In the genomic region with DNA sequence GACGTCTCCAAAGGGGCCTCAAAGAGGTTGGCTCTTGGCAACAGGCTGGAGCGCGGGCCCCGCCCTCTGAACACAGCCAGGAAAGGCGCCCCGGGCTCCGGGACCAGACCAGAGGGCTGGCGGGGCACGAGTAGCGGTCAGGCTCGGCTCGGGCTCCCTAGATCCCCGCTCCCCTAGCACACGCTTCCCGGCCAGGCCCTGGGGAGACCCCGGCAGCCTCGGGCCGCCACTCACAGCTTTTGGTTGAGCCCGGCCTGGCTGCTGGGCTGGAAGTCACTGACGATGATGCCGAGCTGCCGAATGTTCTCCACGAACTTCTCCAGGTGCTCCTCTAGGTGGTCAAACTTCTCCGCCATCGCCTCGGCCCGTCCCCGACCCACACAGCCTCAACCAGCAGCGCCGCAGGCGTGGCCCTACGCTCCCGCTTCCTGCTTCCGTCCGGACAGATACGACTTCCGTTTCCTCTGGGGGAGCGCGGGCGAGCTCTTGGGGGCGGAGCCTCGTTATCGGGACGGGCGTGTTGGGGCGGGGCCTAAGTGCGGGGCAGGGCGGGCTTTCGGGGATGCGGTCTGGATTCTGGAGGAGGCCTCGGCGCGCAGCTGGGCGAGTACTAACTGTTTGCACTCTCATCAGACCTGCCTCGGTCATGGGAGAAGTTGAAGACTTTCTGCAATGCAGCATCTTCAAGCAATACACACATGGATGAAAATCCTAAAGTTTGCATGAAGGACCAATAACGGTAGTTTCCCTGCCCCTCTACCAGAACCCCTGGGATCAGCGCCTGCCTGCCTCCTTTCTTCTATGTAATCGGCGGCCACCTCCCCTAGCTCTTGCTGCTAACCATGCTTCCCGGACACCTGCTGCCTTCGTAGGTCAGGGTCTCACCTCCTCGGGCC, we compare ENCODE assay signal across 8 cellular contexts. TPM values are rescaled to one million over a fixed set of nuclear protein-coding genes. Genes with fewer than 3 reads are reported as not detected.
DNase-seq lines count a peak whose midpoint lies in the region; TF ChIP-seq lines count a peak whose summit lies in the region.

A gene with protein sequence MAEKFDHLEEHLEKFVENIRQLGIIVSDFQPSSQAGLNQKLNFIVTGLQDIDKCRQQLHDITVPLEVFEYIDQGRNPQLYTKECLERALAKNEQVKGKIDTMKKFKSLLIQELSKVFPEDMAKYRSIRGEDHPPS (minus strand): TSS at position 420 of the 896 bp plus-strand sequence. CDS start 64 bp downstream, at position 356.

- in situ Hi-C loops in HAP-1 (cut with MboI; ENCODE audit: low sequenced_read_pairs), result loop anchor here (10.0 kb wide), 1 partner anchor 366 kb away; no protein-coding TSS in a partner anchor

- H3K27me3 ChIP-seq in HAP-1 (ENCODE audit: low read depth) (no peaks in the 10 kb centered on the region; the same call in 1 of the 2 replicates), MM.1S (replicated peaks; ENCODE audit: insufficient read depth, low read length) (no peaks in the 10 kb centered on the region), neural progenitor cell (no peaks in the 10 kb centered on the region)

- H3K79me2 ChIP-seq in MM.1S (ENCODE audit: low read length) (peaks cover 51% of the 10 kb centered on the region), neural progenitor cell (ENCODE audit: low read depth) (peaks cover 26% of the 10 kb centered on the region)

- no peaks in the 10 kb centered on the region for H3K9me3 Mint-ChIP-seq in neural progenitor cell

- H3K4me1 ChIP-seq in ES-I3 (ENCODE audit: insufficient read depth, low read length), result no peaks in the 10 kb centered on the region; the same call in 1 of the 2 replicates
- H3K4me1 ChIP-seq in HAP-1, result peaks cover 5% of the 10 kb centered on the region
- peaks cover 14% of the 10 kb centered on the region for H3K4me1 ChIP-seq in MM.1S (ENCODE audit: low read length)
- H3K4me1 ChIP-seq in neural progenitor cell, result peaks cover 12% of the 10 kb centered on the region

- H3K27me3 Mint-ChIP-seq in neural progenitor cell (ENCODE audit: insufficient read depth, low read depth), result peaks cover 2% of the 10 kb centered on the region

- H3F3A ChIP-seq in MM.1S (ENCODE audit: insufficient read depth, low read length) (no peaks in the 10 kb centered on the region), neural progenitor cell (ENCODE audit: low read depth) (no peaks in the 10 kb centered on the region)

- peak within 1 kb of the TSS; percentile 91 for H3K4me3 ChIP-seq in HAP-1
- peak within 1 kb of the TSS; percentile 92 for H3K4me3 ChIP-seq in MM.1S (ENCODE audit: low read length)
- peak within 1 kb of the TSS; percentile 84 to 98 for H3K4me3 ChIP-seq in foreskin fibroblast (ENCODE audit: low read depth in 1 of 2, low read length in 2 of 2)
- peak within 1 kb of the TSS; percentile 87 for H3K4me3 ChIP-seq in neural progenitor cell

- H3K36me3 ChIP-seq in ES-I3 (ENCODE audit: insufficient read depth, low read length) (peaks cover 20% of the 10 kb centered on the region), HAP-1 (replicated peaks) (peaks cover 36% of the 10 kb centered on the region), MM.1S (replicated peaks; ENCODE audit: insufficient read depth, low read length) (peaks cover 13% of the 10 kb centered on the region), neural progenitor cell (peaks cover 12% of the 10 kb centered on the region)

- TF ChIP-seq CTCF in MM.1S (IDR thresholded peaks at IDR 0.05; ENCODE audit: low read length) (no peak), foreskin fibroblast (IDR thresholded peaks at IDR 0.05; ENCODE audit: low read depth, low read length) (no peak), neural progenitor cell (IDR thresholded peaks at IDR 0.05) (no peak)

- peak within 1 kb of the TSS; percentile 91 for H3K4me2 ChIP-seq in MM.1S (ENCODE audit: low read depth, low read length)
- peak within 1 kb of the TSS; percentile 87 for H3K4me2 ChIP-seq in neural progenitor cell

- H3K9me2 ChIP-seq in MM.1S (replicated peaks; ENCODE audit: insufficient read depth, low read length), result no peaks in the 10 kb centered on the region

- peaks cover 20% of the 10 kb centered on the region for H3K4me1 Mint-ChIP-seq in neural progenitor cell

- peaks cover 12% of the 10 kb centered on the region for H3K36me3 Mint-ChIP-seq in neural progenitor cell

- H3K27ac Mint-ChIP-seq in neural progenitor cell, result peak within 1 kb of the TSS; percentile 98

- DNase-seq in HAP-1 (ENCODE audit: low spot score in 2 of 2), result peak; percentile 92 to 97
- peak; percentile 97 for DNase-seq in MM.1S
- peak; percentile 62 for DNase-seq in SIG-M5 (lab: John Stamatoyannopoulos, UW)
- peak; percentile 82 for DNase-seq in activated gamma-delta T cell (lab: John Stamatoyannopoulos, UW)
- peak; percentile 92 to 98 for DNase-seq in foreskin fibroblast
- DNase-seq in neural progenitor cell (ENCODE audit: low spot score), result peak; percentile 96
- peak; percentile 82 for DNase-seq in stromal cell of bone marrow (ENCODE audit: low read depth)

- peak within 1 kb of the TSS; percentile 61 for H2AFZ ChIP-seq in MM.1S (ENCODE audit: low read length)
- H2AFZ ChIP-seq in neural progenitor cell (replicated peaks), result peak within 1 kb of the TSS; percentile 87

- H4K20me1 ChIP-seq in MM.1S (ENCODE audit: insufficient read depth, low read length) (no peaks in the 10 kb centered on the region), neural progenitor cell (ENCODE audit: low read depth) (peaks cover 16% of the 10 kb centered on the region)

- H3K27ac ChIP-seq in MM.1S (ENCODE audit: low read length), result peak within 1 kb of the TSS; percentile 61
- H3K27ac ChIP-seq in neural progenitor cell, result no peak within 1 kb of the TSS

- H3K9ac ChIP-seq in ES-I3 (ENCODE audit: low read depth, low read length) (peak within 1 kb of the TSS; percentile 88), MM.1S (ENCODE audit: low read length) (peak within 1 kb of the TSS; percentile 89), neural progenitor cell (peak within 1 kb of the TSS; percentile 66)

- H3K4me3 Mint-ChIP-seq in neural progenitor cell, result peak within 1 kb of the TSS; percentile 98

- no peaks in the 10 kb centered on the region for H3K9me3 ChIP-seq in ES-I3 (ENCODE audit: control insufficient read depth, insufficient read depth, low read length)
- H3K9me3 ChIP-seq in HAP-1, result no peaks in the 10 kb centered on the region
- H3K9me3 ChIP-seq in MM.1S (replicated peaks; ENCODE audit: insufficient read depth, low read length), result no peaks in the 10 kb centered on the region
- H3K9me3 ChIP-seq in neural progenitor cell (ENCODE audit: low read depth), result no peaks in the 10 kb centered on the region

RNA-seq across cellular contexts. Expression of the gene that starts here (rescaled TPM):
- total RNA-seq in neural progenitor cell (ENCODE audit: low replicate concordance), result 16.6 and 23.5 TPM in 2 replicates
